9 cellular contexts compared by ENCODE assay signal in genomic region chr6:16712250-16712930, GRCh38. TPM values are rescaled to one million over a fixed set of nuclear protein-coding genes. Genes with fewer than 3 reads are reported as not detected.
DNase-seq lines count a peak whose midpoint lies in the region; ATAC-seq, FAIRE-seq and TF ChIP-seq lines count a peak whose summit lies in the region.
"Had no signal": no experiment of that assay in that cellular context is flagged by ENCODE, and none has a peak within 500 bp of the region (broad histone marks: within the 10 kb centered on the region; RNA-seq: fewer than 3 reads in every experiment).

No MANE protein-coding gene starts in this region.

- ATAC-seq in activated CD4-positive, CD25-positive, alpha-beta regulatory T cell treated with anti-CD3 and anti-CD28 coated beads, Interleukin-2, amount 50 U/mL, for 24 hours = peak; percentile 89 to 91
- peak; percentile 59 for ATAC-seq in HG02884 (IDR thresholded peaks at IDR 0.05; ENCODE audit: unreplicated experiment)

- no peak for DNase-seq in activated CD4-positive, CD25-positive, alpha-beta regulatory T cell (lab: John Stamatoyannopoulos, UW)
- peak; percentile 62 for DNase-seq in SKM-1 treated with dmso at 0.1 percent for 144 hours (lab: John Stamatoyannopoulos, UW; ENCODE audit: unreplicated experiment)
- DNase-seq in fibroblast of the aortic adventitia (ENCODE audit: low read depth) = peak; percentile 40
- DNase-seq in stimulated activated CD4-positive, alpha-beta T cell treated with anti-CD3 and anti-CD28 coated beads, Interleukin-4, amount 100 ng/mL, for 1 hour = peak; percentile 36
- DNase-seq in H54 (ENCODE audit: insufficient read length, low spot score) = no peak
- DNase-seq in NCI-H2029 treated with DMSO at 0.1 percent for 48 hours (lab: John Stamatoyannopoulos, UW) = no peak
- DNase-seq: DND-41 had no signal

- no peak for TF ChIP-seq CTCF in fibroblast of the aortic adventitia (IDR thresholded peaks at IDR 0.05; ENCODE audit: insufficient read depth, low read length)

- TF ChIP-seq POLR2A in H54 (IDR thresholded peaks at IDR 0.05; ENCODE audit: low read depth, low read length) = no peak

- FAIRE-seq in H54 (lab: Jason Lieb, UNC) = no peak

- peak overlapping the region; percentile 56 for H3K4me3 ChIP-seq in fibroblast of the aortic adventitia (ENCODE audit: low read depth, low read length)

RNA-seq across cellular contexts. Expression of gene ATXN1, which starts 48.9 kb away (rescaled TPM):
- 31.8 and 39.3 TPM in 2 replicates for total RNA-seq in fibroblast of the aortic adventitia (ENCODE audit: low replicate concordance)

Comparison
In these comparisons a context has a peak if more than half of its experiments do, and no peak if none do; other contexts are left out.
1. DNase-seq: peak in SKM-1 treated with dmso at 0.1 percent for 144 hours (single experiment), fibroblast of the aortic adventitia (single experiment) and stimulated activated CD4-positive, alpha-beta T cell treated with anti-CD3 and anti-CD28 coated beads, Interleukin-4, amount 100 ng/mL, for 1 hour (single experiment); none in activated CD4-positive, CD25-positive, alpha-beta regulatory T cell (0 of 4), H54 (single experiment) and NCI-H2029 treated with DMSO at 0.1 percent for 48 hours (single experiment).